ENCODE assay signal across 22 cellular contexts in genomic region chr11:70182266-70182665, GRCh38. TPM values are rescaled to one million over a fixed set of nuclear protein-coding genes. Genes with fewer than 3 reads are reported as not detected.
DNase-seq lines count a peak whose midpoint lies in the region; ATAC-seq and TF ChIP-seq lines count a peak whose summit lies in the region.
"Had no signal": no experiment of that assay in that cellular context is flagged by ENCODE, and none has a peak within 500 bp of the region (broad histone marks: within the 10 kb centered on the region; RNA-seq: fewer than 3 reads in every experiment).

No MANE protein-coding gene starts in this region.

- peak overlapping the region; percentile 53 for H3K23ac ChIP-seq in neuronal stem cell (ENCODE audit: low read depth, low read length, poor library complexity)

- TF ChIP-seq CTCF in breast epithelium (IDR thresholded peaks at IDR 0.05): no peak
- TF ChIP-seq CTCF in MCF 10A (IDR thresholded peaks at IDR 0.05; ENCODE audit: unreplicated experiment): no peak
- TF ChIP-seq CTCF in Caco-2 (IDR thresholded peaks at IDR 0.05; ENCODE audit: insufficient read depth in 1 of 2, low read depth in 1 of 2, low read length in 1 of 2, severe bottlenecking in 1 of 2, unreplicated experiment in 1 of 2): no peak

- H3K36me3 ChIP-seq in breast epithelium (no peaks in the 10 kb centered on the region), Caco-2 (ENCODE audit: control insufficient read depth, insufficient read depth, low read length) (no peaks in the 10 kb centered on the region), neuronal stem cell (replicated peaks in 1 of 2; ENCODE audit: control insufficient read depth in 2 of 2, insufficient read depth in 2 of 2, low read length in 2 of 2) (no peaks in the 10 kb centered on the region)
- H3K36me3 ChIP-seq: BLaER1 treated with 17β-estradiol and CSF1 and Interleukin-3, amounts not matched to agents 10 nM and 100 nM had no signal

- H3K27me3 Mint-ChIP-seq in MCF 10A (ENCODE audit: insufficient read depth, unreplicated experiment): no peaks in the 10 kb centered on the region
- no peaks in the 10 kb centered on the region for H3K27me3 Mint-ChIP-seq in Caco-2 (ENCODE audit: insufficient read depth, unreplicated experiment)
- H3K27me3 Mint-ChIP-seq in activated CD4-positive, alpha-beta T cell treated with anti-CD3 and anti-CD28 coated beads for 36 hours: no peaks in the 10 kb centered on the region
- H3K27me3 Mint-ChIP-seq: CD4-positive, alpha-beta T cell had no signal

- CTCF ChIA-PET in MCF 10A (lab: Yijun Ruan, JAX): interaction anchor here (0.6 kb wide), 1 partner anchor 52 kb away, joined by 4 read pairs; no protein-coding TSS in a partner anchor
- CTCF ChIA-PET in Caco-2 (lab: Charles Lee): no interaction called here
- CTCF ChIA-PET in activated CD4-positive, alpha-beta T cell treated with anti-CD3 and anti-CD28 coated beads for 36 hours (lab: Charles Lee): interaction anchor here (0.6 kb wide), 1 partner anchor 386 kb away, joined by 4 read pairs; no protein-coding TSS in a partner anchor

- intact Hi-C loops in breast epithelium (cut with DNase I; ENCODE audit: low total_unique reads): loop anchor here (10.0 kb wide), 1 partner anchor 267 kb away; no protein-coding TSS in a partner anchor
- intact Hi-C loops in MCF 10A (cut with micrococcal nuclease): no loop called here
- intact Hi-C loops in Caco-2 (cut with micrococcal nuclease; ENCODE audit: unreplicated experiment): no loop called here
- intact Hi-C loops in activated CD4-positive, alpha-beta T cell treated with anti-CD3 and anti-CD28 coated beads for 36 hours (cut with DNase I, micrococcal nuclease): no loop called here

- no peak overlapping the region for H3K27ac Mint-ChIP-seq in MCF 10A (ENCODE audit: low read depth, unreplicated experiment)
- H3K27ac Mint-ChIP-seq in Caco-2 (ENCODE audit: unreplicated experiment): peak overlapping the region; percentile 9
- H3K27ac Mint-ChIP-seq in activated CD4-positive, alpha-beta T cell treated with anti-CD3 and anti-CD28 coated beads for 36 hours: no peak overlapping the region
- H3K27ac Mint-ChIP-seq: B cell; CD4-positive, alpha-beta T cell; CD8-positive, alpha-beta T cell had no signal

- H3K9me3 Mint-ChIP-seq in MCF 10A (ENCODE audit: unreplicated experiment) (no peaks in the 10 kb centered on the region), Caco-2 (ENCODE audit: unreplicated experiment) (no peaks in the 10 kb centered on the region)
- H3K9me3 Mint-ChIP-seq in activated CD4-positive, alpha-beta T cell treated with anti-CD3 and anti-CD28 coated beads for 36 hours (ENCODE audit: low read depth): no peaks in the 10 kb centered on the region
- H3K9me3 Mint-ChIP-seq: CD4-positive, alpha-beta T cell; CD8-positive, alpha-beta T cell had no signal

- no peaks in the 10 kb centered on the region for H3K4me1 Mint-ChIP-seq in MCF 10A (ENCODE audit: insufficient read depth, unreplicated experiment)
- no peaks in the 10 kb centered on the region for H3K4me1 Mint-ChIP-seq in Caco-2 (ENCODE audit: low read depth, unreplicated experiment)
- H3K4me1 Mint-ChIP-seq in activated CD4-positive, alpha-beta T cell treated with anti-CD3 and anti-CD28 coated beads for 36 hours: no peaks in the 10 kb centered on the region
- H3K4me1 Mint-ChIP-seq: B cell had no signal

- no CpG with 5 or more reads among the region's 18 CpGs for WGBS in neuronal stem cell (ENCODE audit: extremely low coverage in 2 of 2, insufficient read length in 2 of 2, insufficient replicate concordance in 1 of 2), 2 donors

- no peak overlapping the region for H2AFZ ChIP-seq in neuronal stem cell (ENCODE audit: low read length)

- H3K27me3 ChIP-seq in breast epithelium (no peaks in the 10 kb centered on the region), Caco-2 (replicated peaks; ENCODE audit: control insufficient read depth, insufficient read depth, low read length) (no peaks in the 10 kb centered on the region), neuronal stem cell (ENCODE audit: control insufficient read depth in 3 of 3, insufficient read depth in 3 of 3, low read depth in 1 of 3, low read length in 3 of 3) (peaks cover 0 to 39% (median 0%) of the 10 kb centered on the region in 3 experiments)
- H3K27me3 ChIP-seq: BLaER1 treated with 17β-estradiol and CSF1 and Interleukin-3, amounts not matched to agents 10 nM and 100 nM had no signal

- peaks cover 0 to 10% of the 10 kb centered on the region in 2 donors for H3K4me1 ChIP-seq in breast epithelium
- H3K4me1 ChIP-seq in Caco-2: no peaks in the 10 kb centered on the region
- H3K4me1 ChIP-seq in neuronal stem cell (ENCODE audit: control insufficient read depth in 2 of 2, insufficient read depth in 1 of 2, low read depth in 1 of 2, low read length in 2 of 2): peaks cover 0 to 3% of the 10 kb centered on the region in 2 donors
- H3K4me1 ChIP-seq: A549 had no signal

- H3K27ac ChIP-seq in breast epithelium (peak overlapping the region; percentile 35 to 72), neuronal stem cell (replicated peaks; ENCODE audit: low read length) (no peak overlapping the region)
- H3K27ac ChIP-seq: 22Rv1, A549, C4-2B had no signal

- H3K36me3 Mint-ChIP-seq in MCF 10A (ENCODE audit: insufficient read depth, unreplicated experiment) (no peaks in the 10 kb centered on the region), Caco-2 (ENCODE audit: insufficient read depth, unreplicated experiment) (no peaks in the 10 kb centered on the region)
- no peaks in the 10 kb centered on the region for H3K36me3 Mint-ChIP-seq in activated CD4-positive, alpha-beta T cell treated with anti-CD3 and anti-CD28 coated beads for 36 hours (ENCODE audit: low read depth)
- H3K36me3 Mint-ChIP-seq: CD8-positive, alpha-beta T cell had no signal

- POLR2A ChIA-PET in MCF 10A (lab: Yijun Ruan, JAX) (interaction anchor here (0.6 kb wide), 1 partner anchor 239 kb away, joined by 3 read pairs; no protein-coding TSS in a partner anchor), Caco-2 (lab: Charles Lee) (no interaction called here)
- POLR2A ChIA-PET in activated CD4-positive, alpha-beta T cell treated with anti-CD3 and anti-CD28 coated beads for 36 hours (lab: Charles Lee): no interaction called here

- peak overlapping the region; percentile 94 for H3K18ac ChIP-seq in neuronal stem cell (ENCODE audit: low read length)

- no peak overlapping the region for H3K4me2 ChIP-seq in neuronal stem cell (ENCODE audit: insufficient read depth, low read length, poor library complexity, severe bottlenecking)
- H3K4me2 ChIP-seq: A549 had no signal

- H2BK12ac ChIP-seq in neuronal stem cell (ENCODE audit: low read length): peak overlapping the region; percentile 95

- ATAC-seq in activated CD4-positive, alpha-beta T cell treated with anti-CD3 and anti-CD28 coated beads for 36 hours: no peak
- ATAC-seq: A549; CD8-positive, alpha-beta T cell; GM12878 had no signal

- no peaks in the 10 kb centered on the region for H3K79me1 ChIP-seq in neuronal stem cell (ENCODE audit: low read depth, low read length)

- BruUV-seq in MCF 10A (replicated peaks; lab: Mats Ljungman, UMichigan) (no TSS peak), Caco-2 (replicated peaks; lab: Mats Ljungman, UMichigan) (no TSS peak)

- H4K91ac ChIP-seq in neuronal stem cell (ENCODE audit: low read depth, low read length, poor library complexity): peak overlapping the region; percentile 83

- no peak for TF ChIP-seq POLR2A in breast epithelium (IDR thresholded peaks at IDR 0.05)

- no peak overlapping the region for H3K4ac ChIP-seq in neuronal stem cell (ENCODE audit: low read length)

- DNase-seq in breast epithelium (ENCODE audit: low spot score in 2 of 2) (no peak), MCF 10A (ENCODE audit: unreplicated experiment) (no peak), Caco-2 (no peak), neuronal stem cell (ENCODE audit: low spot score) (no peak), GOT3 (lab: John Stamatoyannopoulos, UW) (no peak)
- DNase-seq in activated CD4-positive, alpha-beta T cell treated with anti-CD3 and anti-CD28 coated beads for 36 hours: no peak
- DNase-seq: AML-193; CD4-positive, alpha-beta T cell; CD8-positive, alpha-beta T cell; DMS 273 treated with DMSO at 0.1 percent for 48 hours; DMS153; DMS53; DMS79; DND-41; EL; GDM1 had no signal

- H2BK15ac ChIP-seq in neuronal stem cell (ENCODE audit: low read length): peak overlapping the region; percentile 73

- H3K9me3 ChIP-seq in breast epithelium: no peaks in the 10 kb centered on the region
- H3K9me3 ChIP-seq in Caco-2: no peaks in the 10 kb centered on the region
- H3K9me3 ChIP-seq in neuronal stem cell (replicated peaks in 1 of 2; ENCODE audit: control insufficient read depth in 2 of 2, insufficient read depth in 1 of 2, low read depth in 1 of 2, low read length in 2 of 2): no peaks in the 10 kb centered on the region
- H3K9me3 ChIP-seq: A549; BLaER1 treated with 17β-estradiol and CSF1 and Interleukin-3, amounts not matched to agents 10 nM and 100 nM had no signal

- H3K4me3 Mint-ChIP-seq in MCF 10A (ENCODE audit: unreplicated experiment): no peak overlapping the region
- no peak overlapping the region for H3K4me3 Mint-ChIP-seq in Caco-2 (ENCODE audit: unreplicated experiment)
- no peak overlapping the region for H3K4me3 Mint-ChIP-seq in activated CD4-positive, alpha-beta T cell treated with anti-CD3 and anti-CD28 coated beads for 36 hours
- H3K4me3 Mint-ChIP-seq: B cell; CD4-positive, alpha-beta T cell; CD8-positive, alpha-beta T cell had no signal

- no peak overlapping the region for H4K8ac ChIP-seq in neuronal stem cell (ENCODE audit: low read depth, low read length)

- H3K14ac ChIP-seq in neuronal stem cell (ENCODE audit: low read length): peak overlapping the region; percentile 63

- peak overlapping the region; percentile 71 for H2BK5ac ChIP-seq in neuronal stem cell (ENCODE audit: low read length)

- H3K4me3 ChIP-seq in breast epithelium (no peak overlapping the region), Caco-2 (ENCODE audit: low read depth, low read length) (no peak overlapping the region), neuronal stem cell (ENCODE audit: low read length in 2 of 2) (no peak overlapping the region)
- H3K4me3 ChIP-seq: A549; BLaER1 treated with 17β-estradiol and CSF1 and Interleukin-3, amounts not matched to agents 10 nM and 100 nM; GM12878 had no signal

- H3K9ac ChIP-seq in neuronal stem cell (ENCODE audit: low read depth, low read length, poor library complexity): peak overlapping the region; percentile 27

- H2BK120ac ChIP-seq in neuronal stem cell (ENCODE audit: low read depth, low read length): peak overlapping the region; percentile 57

- peak overlapping the region; percentile 95 for H2AK5ac ChIP-seq in neuronal stem cell (ENCODE audit: low read depth, low read length)

RNA-seq across cellular contexts. Expression of gene FADD, which starts 20.8 kb away (rescaled TPM):
- total RNA-seq in breast epithelium (10 to 100 TPM; 17.6 to 33.1 (median 30.2) TPM), MCF 10A (2022) (37.1 and 44.1 TPM in 2 replicates), Caco-2 (2022) (45.8 and 51.3 TPM in 2 replicates)
- 18.3 TPM for polyA plus RNA-seq in neuronal stem cell (2013, experiment 1 of 2)
- 18.4 TPM for polyA plus RNA-seq in neuronal stem cell (2013, experiment 2 of 2)
- total RNA-seq in activated CD4-positive, alpha-beta T cell treated with anti-CD3 and anti-CD28 coated beads for 36 hours: 10 to 100 TPM; 23.5 to 32.4 TPM
